Comparison of ENCODE assay signal across 35 cellular contexts in the genomic region with DNA sequence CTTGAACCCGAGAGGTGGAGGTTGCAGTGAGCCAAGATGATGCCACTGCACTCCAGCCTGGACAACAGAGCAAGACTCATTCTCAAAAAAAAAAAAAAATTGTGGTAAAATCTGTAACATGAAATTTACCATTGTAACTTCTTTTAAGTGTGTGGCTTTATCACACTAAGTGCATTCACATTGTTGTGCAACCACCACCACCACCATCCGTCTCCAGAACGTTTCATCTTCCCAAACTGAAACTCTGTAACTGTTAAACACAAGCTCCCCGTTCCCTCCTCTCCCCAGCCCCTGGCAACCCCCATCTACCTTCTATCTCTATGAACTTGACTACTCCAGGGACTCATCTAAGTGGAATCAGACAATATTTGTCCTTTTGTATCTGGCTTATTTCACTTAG. TPM values are rescaled to one million over a fixed set of nuclear protein-coding genes. Genes with fewer than 3 reads are reported as not detected.
"Had no signal": no experiment of that assay in that cellular context is flagged by ENCODE, and none has a peak within 500 bp of the region (broad histone marks: within the 10 kb centered on the region; RNA-seq: fewer than 3 reads in every experiment).

No MANE protein-coding gene starts in this region.

- H3K9me3 ChIP-seq: gastroesophageal sphincter, left ventricle myocardium inferior, mucosa of descending colon, thoracic aorta had no signal

- H3K27me3 ChIP-seq: hepatocyte had no signal

- H3K27ac Mint-ChIP-seq: activated CD4-positive, alpha-beta memory T cell treated with anti-CD3 and anti-CD28 coated beads for 36 hours; activated CD4-positive, alpha-beta T cell treated with anti-CD3 and anti-CD28 coated beads, Interleukin-2, amount 10 ng/mL, durations not matched to agents 24 days and 14 days; activated T-cell treated with anti-CD3 and anti-CD28 coated beads, Interleukin-2, amount 50 U/mL, for 24 hours; natural killer cell treated with Interleukin-12 subunit alpha and Interleukin-12 subunit beta and Interleukin-15 and Interleukin-18, amount 100 ng/mL, for 72 hours; stimulated activated naive CD8-positive, alpha-beta T cell treated with anti-CD3 and anti-CD28 coated beads, Interleukin-15, Interleukin-2, amounts not matched to agents 100 ng/mL and 50 ng/mL, for 24 hours; T-helper 17 cell had no signal

- H3K4me3 Mint-ChIP-seq: activated CD4-positive, alpha-beta memory T cell treated with anti-CD3 and anti-CD28 coated beads for 36 hours; activated CD4-positive, alpha-beta T cell treated with anti-CD3 and anti-CD28 coated beads, Interleukin-2, amount 10 ng/mL, durations not matched to agents 24 days and 14 days; activated T-cell treated with anti-CD3 and anti-CD28 coated beads, Interleukin-2, amount 50 U/mL, for 24 hours; natural killer cell treated with Interleukin-12 subunit alpha and Interleukin-12 subunit beta and Interleukin-15 and Interleukin-18, amount 100 ng/mL, for 72 hours; stimulated activated naive CD8-positive, alpha-beta T cell treated with anti-CD3 and anti-CD28 coated beads, Interleukin-15, Interleukin-2, amounts not matched to agents 100 ng/mL and 50 ng/mL, for 24 hours; T-helper 17 cell had no signal

- H3K27ac ChIP-seq: brain microvascular endothelial cell, gastroesophageal sphincter, hepatocyte, left ventricle myocardium inferior, skin epidermis, thoracic aorta had no signal

- H3K4me3 ChIP-seq: gastroesophageal sphincter, hepatocyte, left ventricle myocardium inferior, lung, mucosa of descending colon, skin epidermis, thoracic aorta had no signal

- H3K4me1 ChIP-seq: gastroesophageal sphincter, left ventricle myocardium inferior had no signal

- ATAC-seq: gastroesophageal sphincter; mucosa of descending colon; natural killer cell treated with Interleukin-12 subunit alpha and Interleukin-12 subunit beta and Interleukin-15 and Interleukin-18, amount 100 ng/mL, for 72 hours; right cardiac atrium; T-helper 17 cell had no signal

- H3K36me3 ChIP-seq: brain microvascular endothelial cell, gastroesophageal sphincter, left ventricle myocardium inferior, thoracic aorta had no signal

- H3K36me3 Mint-ChIP-seq: activated CD4-positive, alpha-beta memory T cell treated with anti-CD3 and anti-CD28 coated beads for 36 hours; natural killer cell treated with Interleukin-12 subunit alpha and Interleukin-12 subunit beta and Interleukin-15 and Interleukin-18, amount 100 ng/mL, for 72 hours had no signal

- H3K9me3 Mint-ChIP-seq: activated CD4-positive, alpha-beta memory T cell treated with anti-CD3 and anti-CD28 coated beads for 36 hours; activated CD4-positive, alpha-beta T cell treated with anti-CD3 and anti-CD28 coated beads, Interleukin-2, amount 10 ng/mL, durations not matched to agents 24 days and 14 days; activated T-cell treated with anti-CD3 and anti-CD28 coated beads, Interleukin-2, amount 50 U/mL, for 24 hours; natural killer cell treated with Interleukin-12 subunit alpha and Interleukin-12 subunit beta and Interleukin-15 and Interleukin-18, amount 100 ng/mL, for 72 hours; stimulated activated naive CD8-positive, alpha-beta T cell treated with anti-CD3 and anti-CD28 coated beads, Interleukin-15, Interleukin-2, amounts not matched to agents 100 ng/mL and 50 ng/mL, for 24 hours had no signal

- DNase-seq: activated CD4-positive, alpha-beta memory T cell treated with anti-CD3 and anti-CD28 coated beads for 36 hours; activated CD4-positive, alpha-beta T cell treated with anti-CD3 and anti-CD28 coated beads, Interleukin-2, amount 10 ng/mL, durations not matched to agents 24 days and 14 days; activated CD4-positive, CD25-positive, alpha-beta regulatory T cell treated with anti-CD3 and anti-CD28 coated beads, Interleukin-2, amount 50 U/mL, for 72 hours; activated CD8-positive, alpha-beta memory T cell treated with anti-CD3 and anti-CD28 coated beads, Interleukin-2, amount 50 U/mL, for 48 hours; activated gamma-delta T cell treated with Interleukin-2 at 50 U/mL for 16 hours; activated naive CD4-positive, alpha-beta T cell treated with anti-CD3 and anti-CD28 coated beads, Interleukin-2, amount 50 U/mL, for 16 hours; activated T-cell treated with anti-CD3 and anti-CD28 coated beads, Interleukin-2, amount 50 U/mL, for 24 hours; amniotic stem cell; brain microvascular endothelial cell; cortex of kidney; islet precursor cell; left ventricle myocardium inferior; mucosa of descending colon; right cardiac atrium; stimulated activated CD4-positive, alpha-beta T cell treated with anti-CD3 and anti-CD28 coated beads, Interleukin-12 subunit alpha, Interleukin-12 subunit beta, amount 100 ng/mL, for 4 hours; stimulated activated CD4-positive, alpha-beta T cell treated with anti-CD3 and anti-CD28 coated beads, Interleukin-4, amount 100 ng/mL, for 1 hour; T-helper 17 cell; T1000; trophoblast cell had no signal

RNA-seq across cellular contexts. Expression of gene XKR7, which starts 45.8 kb away (rescaled TPM):
- total RNA-seq: activated CD4-positive, alpha-beta memory T cell treated with anti-CD3 and anti-CD28 coated beads for 36 hours; activated CD4-positive, alpha-beta T cell treated with anti-CD3 and anti-CD28 coated beads, Interleukin-2, amount 10 ng/mL, durations not matched to agents 24 days and 14 days; cardiac septum; fibroblast of lung; fibroblast of villous mesenchyme; left ventricle myocardium inferior; mesenteric fat pad; myocyte; omental fat pad; right cardiac atrium; subcutaneous adipose tissue; T-helper 17 cell; thoracic aorta had no signal
- polyA plus RNA-seq: endothelial cell of umbilical vein, fibroblast of lung, hepatocyte had no signal

RNA-seq across cellular contexts. Expression of gene TTLL9, which starts 51.7 kb away (rescaled TPM):
- total RNA-seq: activated CD4-positive, alpha-beta memory T cell treated with anti-CD3 and anti-CD28 coated beads for 36 hours; activated CD4-positive, alpha-beta T cell treated with anti-CD3 and anti-CD28 coated beads, Interleukin-2, amount 10 ng/mL, durations not matched to agents 24 days and 14 days; activated CD8-positive, alpha-beta memory T cell treated with anti-CD3 and anti-CD28 coated beads for 36 hours; cardiac septum; endothelial cell of umbilical vein; fibroblast of lung; fibroblast of villous mesenchyme; hepatocyte; myocyte; natural killer cell treated with Interleukin-12 subunit alpha and Interleukin-12 subunit beta and Interleukin-15 and Interleukin-18, amount 100 ng/mL, for 72 hours; T-helper 17 cell; thoracic aorta had no signal

RNA-seq across cellular contexts. Expression of gene DUSP15, which starts 51.9 kb away (rescaled TPM):
- total RNA-seq: activated CD4-positive, alpha-beta memory T cell treated with anti-CD3 and anti-CD28 coated beads for 36 hours; activated CD4-positive, alpha-beta T cell treated with anti-CD3 and anti-CD28 coated beads, Interleukin-2, amount 10 ng/mL, durations not matched to agents 24 days and 14 days; activated CD8-positive, alpha-beta memory T cell treated with anti-CD3 and anti-CD28 coated beads for 36 hours; endothelial cell of umbilical vein; fibroblast of lung; fibroblast of villous mesenchyme; natural killer cell treated with Interleukin-12 subunit alpha and Interleukin-12 subunit beta and Interleukin-15 and Interleukin-18, amount 100 ng/mL, for 72 hours; T-helper 17 cell had no signal
